1 cellular context compared by ENCODE assay signal in the genomic region with DNA sequence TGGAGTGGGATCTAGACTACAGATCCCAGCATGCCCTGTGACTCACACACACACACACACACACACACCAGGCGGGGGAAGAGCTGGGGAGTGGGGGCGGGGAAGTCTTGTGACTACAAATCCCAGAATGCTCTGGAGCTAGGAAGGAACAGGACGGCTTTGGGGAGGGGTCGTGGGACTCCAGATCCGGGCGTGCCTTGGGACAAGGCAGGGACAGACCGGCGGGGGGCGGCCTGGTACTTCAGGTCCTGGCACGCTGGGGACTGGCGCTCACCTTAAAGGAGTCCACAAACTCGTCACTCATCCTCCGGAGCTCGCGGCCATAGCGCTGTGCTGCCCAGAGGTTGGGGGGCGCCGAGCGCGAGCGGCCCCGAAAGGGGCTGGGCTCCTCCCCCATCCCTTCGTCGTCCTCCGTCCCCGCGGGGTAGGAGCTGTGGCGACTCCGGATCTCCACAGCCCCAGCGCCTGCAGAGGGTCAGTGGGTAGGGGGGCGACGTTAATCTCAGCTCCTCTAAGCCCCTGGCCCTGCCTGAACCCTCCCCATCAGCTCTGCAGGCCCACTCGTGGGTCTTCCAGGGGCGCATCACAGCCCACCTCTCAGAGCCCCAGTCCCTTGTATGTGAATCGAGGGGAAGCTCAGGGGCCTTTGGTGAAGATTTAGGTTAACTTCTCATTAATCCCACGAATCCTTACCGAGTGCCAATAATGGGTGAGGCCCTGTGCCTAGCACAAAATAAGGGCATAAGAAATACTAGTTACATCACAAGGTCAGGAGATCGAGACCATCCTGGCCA.
TF ChIP-seq lines count a peak whose summit lies in the region.

No MANE protein-coding gene starts in this region.

TF ChIP-seq in HCT116, 20 proteins besides CTCF, POLR2A, EP300 and RAD21 (continued from another document):
- no peak for TF ChIP-seq REST (IDR thresholded peaks at IDR 0.05; ENCODE audit: low read depth)
- TF ChIP-seq ZFX (IDR thresholded peaks at IDR 0.05): no peak
- no peak for TF ChIP-seq CEBPB (IDR thresholded peaks at IDR 0.05; ENCODE audit: low read depth)
- no peak for TF ChIP-seq SIN3A (IDR thresholded peaks at IDR 0.05; ENCODE audit: low read depth)
- TF ChIP-seq ZNF274 (IDR thresholded peaks at IDR 0.05; ENCODE audit: low read depth, low read length): no peak
- TF ChIP-seq FOSL1 (IDR thresholded peaks at IDR 0.05; ENCODE audit: low read depth): no peak
- no peak for TF ChIP-seq ATF3 (IDR thresholded peaks at IDR 0.05)
- no peak for TF ChIP-seq EGR1 (IDR thresholded peaks at IDR 0.05; ENCODE audit: low read depth)
- no peak for TF ChIP-seq TCF7L2 (IDR thresholded peaks at IDR 0.05; ENCODE audit: borderline replicate concordance, extremely low read depth, insufficient read depth, insufficient read length)
- TF ChIP-seq ELF1 (IDR thresholded peaks at IDR 0.05; ENCODE audit: borderline replicate concordance, low read depth): no peak
- TF ChIP-seq YY1 (IDR thresholded peaks at IDR 0.05; ENCODE audit: extremely low read depth, insufficient replicate concordance, low read depth, low read length): no peak
- TF ChIP-seq EZH2 (IDR thresholded peaks at IDR 0.05): no peak
